8 cellular contexts compared by ENCODE assay signal in genomic region chr1:183989078-183989577, GRCh38. TPM values are rescaled to one million over a fixed set of nuclear protein-coding genes. Genes with fewer than 3 reads are reported as not detected.
DNase-seq lines count a peak whose midpoint lies in the region; ATAC-seq and TF ChIP-seq lines count a peak whose summit lies in the region.

No MANE protein-coding gene starts in this region.

- no TSS peak for BruUV-seq in Caco-2 (replicated peaks; lab: Mats Ljungman, UMichigan)

- peaks cover 64% of the 10 kb centered on the region for H3K4me1 ChIP-seq in Caco-2

- CTCF ChIA-PET in Caco-2 (lab: Charles Lee), result no interaction called here

- POLR2A ChIA-PET in Caco-2 (lab: Charles Lee), result no interaction called here

- no peaks in the 10 kb centered on the region for H3K9me3 ChIP-seq in Caco-2

- H3K27me3 Mint-ChIP-seq in Caco-2 (ENCODE audit: insufficient read depth, unreplicated experiment) (no peaks in the 10 kb centered on the region), memory B cell (peaks cover 3% of the 10 kb centered on the region)
- H3K27me3 Mint-ChIP-seq in activated T-helper 17 cell treated with anti-CD3 and anti-CD28 coated beads, Interleukin-2, amount 50 U/mL, for 72 hours, result no peaks in the 10 kb centered on the region

- no peak for DNase-seq in Caco-2
- DNase-seq in memory B cell (ENCODE audit: low spot score in 2 of 2), result no peak
- no peak for DNase-seq in NCI-H128 (lab: John Stamatoyannopoulos, UW; ENCODE audit: unreplicated experiment)
- no peak for DNase-seq in NCI-H774 (lab: John Stamatoyannopoulos, UW)
- no peak for DNase-seq in NCI-H2171 (lab: John Stamatoyannopoulos, UW)

- H3K4me1 Mint-ChIP-seq in Caco-2 (ENCODE audit: low read depth, unreplicated experiment), result peaks cover 47% of the 10 kb centered on the region
- H3K4me1 Mint-ChIP-seq in activated T-helper 17 cell treated with anti-CD3 and anti-CD28 coated beads, Interleukin-2, amount 50 U/mL, for 72 hours, result peaks cover 4% of the 10 kb centered on the region
- H3K4me1 Mint-ChIP-seq in memory B cell, result peaks cover 7% of the 10 kb centered on the region

- intact Hi-C loops in Caco-2 (cut with micrococcal nuclease; ENCODE audit: unreplicated experiment), result no loop called here

- no peaks in the 10 kb centered on the region for H3K9me3 Mint-ChIP-seq in Caco-2 (ENCODE audit: unreplicated experiment)
- no peaks in the 10 kb centered on the region for H3K9me3 Mint-ChIP-seq in activated T-helper 17 cell treated with anti-CD3 and anti-CD28 coated beads, Interleukin-2, amount 50 U/mL, for 72 hours
- H3K9me3 Mint-ChIP-seq in memory B cell, result no peaks in the 10 kb centered on the region

- no peaks in the 10 kb centered on the region for H3K27me3 ChIP-seq in Caco-2 (replicated peaks; ENCODE audit: control insufficient read depth, insufficient read depth, low read length)

- ATAC-seq in GM19372 (IDR thresholded peaks at IDR 0.05; ENCODE audit: low read depth, unreplicated experiment) (peak; percentile 91), HG03378 (IDR thresholded peaks at IDR 0.05; ENCODE audit: unreplicated experiment) (peak; percentile 90), memory B cell (ENCODE audit: low read depth) (peak; percentile 51)
- ATAC-seq in activated T-helper 17 cell treated with anti-CD3 and anti-CD28 coated beads, Interleukin-2, amount 50 U/mL, for 72 hours (replicated peaks), result peak; percentile 93

- TF ChIP-seq CTCF in Caco-2 (IDR thresholded peaks at IDR 0.05; ENCODE audit: insufficient read depth in 1 of 2, low read depth in 1 of 2, low read length in 1 of 2, severe bottlenecking in 1 of 2, unreplicated experiment in 1 of 2), result no peak

- no peaks in the 10 kb centered on the region for H3K36me3 ChIP-seq in Caco-2 (ENCODE audit: control insufficient read depth, insufficient read depth, low read length)

- peak overlapping the region; percentile 60 for H3K27ac Mint-ChIP-seq in Caco-2 (ENCODE audit: unreplicated experiment)
- peak overlapping the region; percentile 27 for H3K27ac Mint-ChIP-seq in activated T-helper 17 cell treated with anti-CD3 and anti-CD28 coated beads, Interleukin-2, amount 50 U/mL, for 72 hours
- H3K27ac Mint-ChIP-seq in memory B cell, result no peak overlapping the region

- no peak overlapping the region for H3K4me3 ChIP-seq in Caco-2 (ENCODE audit: low read depth, low read length)

- H3K36me3 Mint-ChIP-seq in Caco-2 (ENCODE audit: insufficient read depth, unreplicated experiment) (no peaks in the 10 kb centered on the region), memory B cell (no peaks in the 10 kb centered on the region)
- no peaks in the 10 kb centered on the region for H3K36me3 Mint-ChIP-seq in activated T-helper 17 cell treated with anti-CD3 and anti-CD28 coated beads, Interleukin-2, amount 50 U/mL, for 72 hours (ENCODE audit: low read depth)

- no peak overlapping the region for H3K4me3 Mint-ChIP-seq in Caco-2 (ENCODE audit: unreplicated experiment)
- H3K4me3 Mint-ChIP-seq in activated T-helper 17 cell treated with anti-CD3 and anti-CD28 coated beads, Interleukin-2, amount 50 U/mL, for 72 hours, result no peak overlapping the region
- H3K4me3 Mint-ChIP-seq in memory B cell, result no peak overlapping the region

RNA-seq across cellular contexts. Expression of gene COLGALT2, which starts 48.4 kb away (rescaled TPM):
- 10.5 and 10.6 TPM in 2 replicates for total RNA-seq in Caco-2 (2022)
- 1 to 10 TPM in 1 of 2 donors, under 1 TPM in 1; 0.35 to 1.5 TPM for total RNA-seq in activated T-helper 17 cell treated with anti-CD3 and anti-CD28 coated beads, Interleukin-2, amount 50 U/mL, for 72 hours
